30 cellular contexts compared by ENCODE assay signal in genomic region chr20:15814903-15815302, GRCh38.
A peak's percentile ranks its signal among the peaks of the same experiment; 100 is the strongest.
DNase-seq lines count a peak whose midpoint lies in the region; ATAC-seq and TF ChIP-seq lines count a peak whose summit lies in the region.
"Had no signal": no experiment of that assay in that cellular context is flagged by ENCODE, and none has a peak within 500 bp of the region (broad histone marks: within the 10 kb centered on the region; RNA-seq: fewer than 3 reads in every experiment).

No MANE protein-coding gene starts in this region.

- H3K36me3 ChIP-seq in PC-3 (ENCODE audit: low read depth, low read length), result no peaks in the 10 kb centered on the region
- H3K36me3 ChIP-seq in parathyroid adenoma (ENCODE audit: control insufficient read depth, insufficient read depth, low read length), result no peaks in the 10 kb centered on the region
- H3K36me3 ChIP-seq: sigmoid colon, transverse colon, WERI-Rb-1 had no signal

- H3K27me3 Mint-ChIP-seq in stimulated activated naive B cell treated with anti-CD40 and anti-IgM and Interleukin-4, amounts not matched to agents 10 μg/mL and 1 μg/mL and 100 μg/mL, for 72 hours, result no peaks in the 10 kb centered on the region
- H3K27me3 Mint-ChIP-seq: B cell; effector memory CD8-positive, alpha-beta T cell had no signal

- no peak for TF ChIP-seq CTCF in PC-3 (conservative IDR thresholded peaks at IDR 0.05; ENCODE audit: low read depth, low read length)
- no peak for TF ChIP-seq CTCF in parathyroid adenoma (IDR thresholded peaks at IDR 0.05)
- TF ChIP-seq CTCF in RWPE1 (conservative IDR thresholded peaks at IDR 0.05; ENCODE audit: low read depth), result no peak

- H4K20me1 ChIP-seq in PC-3 (ENCODE audit: low read length), result no peaks in the 10 kb centered on the region

- ATAC-seq in PC-3, result peak; percentile 93
- ATAC-seq in stimulated activated naive B cell treated with anti-CD40 and anti-IgM and Interleukin-4, amounts not matched to agents 10 μg/mL and 1 μg/mL and 100 μg/mL, for 72 hours (replicated peaks), result no peak
- ATAC-seq: effector memory CD8-positive, alpha-beta T cell; GM12878; HCT116; K562 had no signal

- H3K27me3 ChIP-seq in PC-3 (ENCODE audit: low read length) (no peaks in the 10 kb centered on the region), parathyroid adenoma (ENCODE audit: control insufficient read depth, insufficient read depth, low read length) (no peaks in the 10 kb centered on the region)
- H3K27me3 ChIP-seq: sigmoid colon, transverse colon had no signal

- H3K79me2 ChIP-seq in PC-3 (ENCODE audit: low read length) (no peaks in the 10 kb centered on the region), parathyroid adenoma (no peaks in the 10 kb centered on the region)

- peak; percentile 20 for DNase-seq in GM03348 (ENCODE audit: low spot score)
- peak; percentile 94 for DNase-seq in PC-3
- peak; percentile 31 for DNase-seq in epithelial cell of prostate (ENCODE audit: low read depth, low spot score)
- no peak for DNase-seq in T-helper 1 cell
- DNase-seq in RWPE1 (ENCODE audit: low spot score), result no peak
- DNase-seq in stimulated activated naive B cell treated with anti-CD40 and anti-IgM and Interleukin-4, amounts not matched to agents 10 μg/mL and 1 μg/mL and 100 μg/mL, for 72 hours, result no peak
- no peak for DNase-seq in KBM-7
- DNase-seq: activated CD4-positive, alpha-beta T cell treated with anti-CD3 and anti-CD28 coated beads, Interleukin-2, amount 50 U/mL, for 48 hours; activated gamma-delta T cell treated with Interleukin-2 at 50 U/mL for 16 hours; amygdala; Caco-2; effector memory CD8-positive, alpha-beta T cell; hippocampal formation; islet precursor cell; NCI-H1048; NCI-H2081 treated with DMSO at 0.1 percent for 48 hours; NCI-H526; occipital lobe; SHP77 treated with DMSO at 0.1 percent for 48 hours; sigmoid colon; stimulated activated naive CD4-positive, alpha-beta T cell treated with Interleukin-2 at 50 U/mL for 16 hours; transverse colon; WERI-Rb-1 had no signal

- no peaks in the 10 kb centered on the region for H3K9me3 ChIP-seq in PC-3 (ENCODE audit: low read length)
- no peaks in the 10 kb centered on the region for H3K9me3 ChIP-seq in parathyroid adenoma (ENCODE audit: control insufficient read depth, low read length)
- H3K9me3 ChIP-seq: Caco-2, sigmoid colon, transverse colon had no signal

- 0 out of 2 replicates have a peak overlapping the region, but pooled peaks have one; percentile 14 for H3K4me3 ChIP-seq in PC-3 (ENCODE audit: low read length)
- no peak overlapping the region for H3K4me3 ChIP-seq in parathyroid adenoma (ENCODE audit: low read depth, low read length)
- H3K4me3 ChIP-seq: GM12878, K562, lung, sigmoid colon, transverse colon had no signal

- H3K4me1 ChIP-seq in PC-3 (ENCODE audit: insufficient read depth, low read length) (peaks cover 50% of the 10 kb centered on the region), parathyroid adenoma (peaks cover 28% of the 10 kb centered on the region)
- H3K4me1 ChIP-seq: sigmoid colon, transverse colon had no signal

- peak overlapping the region; percentile 66 for H3K4me2 ChIP-seq in PC-3 (ENCODE audit: low read length)
- no peak overlapping the region for H3K4me2 ChIP-seq in parathyroid adenoma (ENCODE audit: low read length)

- peaks cover 2 to 5% of the 10 kb centered on the region in 2 donors for H3K4me1 Mint-ChIP-seq in stimulated activated naive B cell treated with anti-CD40 and anti-IgM and Interleukin-4, amounts not matched to agents 10 μg/mL and 1 μg/mL and 100 μg/mL, for 72 hours

- H3K27ac ChIP-seq in PC-3 (ENCODE audit: low read length) (peak overlapping the region; percentile 68), epithelial cell of prostate (no peak overlapping the region), parathyroid adenoma (peak overlapping the region; percentile 5), RWPE1 (no peak overlapping the region)
- H3K27ac ChIP-seq: sigmoid colon, transverse colon, WERI-Rb-1 had no signal

- no peaks in the 10 kb centered on the region for H3K36me3 Mint-ChIP-seq in stimulated activated naive B cell treated with anti-CD40 and anti-IgM and Interleukin-4, amounts not matched to agents 10 μg/mL and 1 μg/mL and 100 μg/mL, for 72 hours

- no peaks in the 10 kb centered on the region for H3K9me2 ChIP-seq in PC-3 (replicated peaks; ENCODE audit: low read length)

- H3F3A ChIP-seq in PC-3 (ENCODE audit: low read length, unreplicated experiment), result no peaks in the 10 kb centered on the region

- in situ Hi-C loops in KBM-7 (cut with MboI; ENCODE audit: low pct_unique_long_range_greater_than_20kb, low sequenced_read_pairs), result no loop called here

- H3K9me3 Mint-ChIP-seq in stimulated activated naive B cell treated with anti-CD40 and anti-IgM and Interleukin-4, amounts not matched to agents 10 μg/mL and 1 μg/mL and 100 μg/mL, for 72 hours, result no peaks in the 10 kb centered on the region

- BruUV-seq in PC-3 (replicated peaks; lab: Mats Ljungman, UMichigan), result no TSS peak

- POLR2A ChIA-PET in PC-3 (lab: Charles Lee; ENCODE audit: unreplicated experiment) (no interaction called here), RWPE1 (lab: Yijun Ruan, JAX; ENCODE audit: low non-redundant PET) (no interaction called here)

- no peak overlapping the region for H3K4me3 Mint-ChIP-seq in stimulated activated naive B cell treated with anti-CD40 and anti-IgM and Interleukin-4, amounts not matched to agents 10 μg/mL and 1 μg/mL and 100 μg/mL, for 72 hours
- H3K4me3 Mint-ChIP-seq: B cell; effector memory CD8-positive, alpha-beta T cell; T-helper 1 cell treated with Interleukin-12 subunit alpha and Interleukin-12 subunit beta and Interleukin-4 antibody, amounts not matched to agents 30 μg/mL and 1 μg/mL, for 36 hours had no signal

- H3K9ac ChIP-seq in PC-3 (ENCODE audit: low read length), result no peak overlapping the region
- no peak overlapping the region for H3K9ac ChIP-seq in parathyroid adenoma

- intact Hi-C loops in PC-3 (cut with micrococcal nuclease), result no loop called here

- no peak overlapping the region for H2AFZ ChIP-seq in PC-3 (ENCODE audit: low read length)
- H2AFZ ChIP-seq in parathyroid adenoma, result no peak overlapping the region

- CTCF ChIA-PET in PC-3 (lab: Charles Lee) (no interaction called here), RWPE1 (lab: Yijun Ruan, JAX) (no interaction called here)

- H3K27ac Mint-ChIP-seq in stimulated activated naive B cell treated with anti-CD40 and anti-IgM and Interleukin-4, amounts not matched to agents 10 μg/mL and 1 μg/mL and 100 μg/mL, for 72 hours, result no peak overlapping the region
- H3K27ac Mint-ChIP-seq: B cell; effector memory CD8-positive, alpha-beta T cell; T-helper 1 cell treated with Interleukin-12 subunit alpha and Interleukin-12 subunit beta and Interleukin-4 antibody, amounts not matched to agents 30 μg/mL and 1 μg/mL, for 36 hours had no signal

Comparison
In these comparisons a context has a peak if more than half of its experiments do, and no peak if none do; other contexts are left out.
1. DNase-seq: peak in GM03348 (single experiment), PC-3 (single experiment) and epithelial cell of prostate (single experiment); none in T-helper 1 cell (0 of 5), RWPE1 (single experiment), stimulated activated naive B cell treated with anti-CD40 and anti-IgM and Interleukin-4, amounts not matched to agents 10 μg/mL and 1 μg/mL and 100 μg/mL, for 72 hours (single experiment) and KBM-7 (single experiment).
2. H3K27ac ChIP-seq: peak in PC-3 (single experiment) and parathyroid adenoma (single experiment); none in epithelial cell of prostate (single experiment) and RWPE1 (single experiment).